Comparison of ENCODE assay signal across 26 cellular contexts in genomic region chr2:149315461-149315860, GRCh38. TPM values are rescaled to one million over a fixed set of nuclear protein-coding genes. Genes with fewer than 3 reads are reported as not detected.
"Had no signal": no experiment of that assay in that cellular context is flagged by ENCODE, and none has a peak within 500 bp of the region (broad histone marks: within the 10 kb centered on the region; RNA-seq: fewer than 3 reads in every experiment).

No MANE protein-coding gene starts in this region.

- H3K27me3 ChIP-seq: pancreas, testis had no signal

- H3K4me1 ChIP-seq: lower lobe of right lung, pancreas, prostate gland, testis, upper lobe of right lung had no signal

- H3K27ac ChIP-seq: left lung, lower lobe of right lung, pancreas, prostate gland, skin epidermis, stomach, testis, thyroid gland, transverse colon, upper lobe of right lung had no signal

- ATAC-seq: left colon; left lung; lower lobe of right lung; naive thymus-derived CD8-positive, alpha-beta T cell; pancreas; right cardiac atrium; sciatic nerve; stimulated activated naive B cell treated with anti-CD40 and anti-IgM and Interleukin-4, amounts not matched to agents 10 μg/mL and 1 μg/mL and 100 μg/mL, for 72 hours; stimulated activated naive CD8-positive, alpha-beta T cell treated with anti-CD3 and anti-CD28 coated beads, Interleukin-15, Interleukin-2, amounts not matched to agents 100 U/mL and 50 U/mL, for 24 hours; upper lobe of right lung had no signal

- H3K9me3 ChIP-seq: left lung, lower lobe of right lung, pancreas, prostate gland, testis, thyroid gland, transverse colon, upper lobe of right lung had no signal

- H3K4me3 ChIP-seq: left lung, lower lobe of right lung, pancreas, prostate gland, skin epidermis, stomach, testis, thyroid gland, transverse colon, upper lobe of right lung had no signal

- DNase-seq: immature natural killer cell; kidney; left colon; left lung; lower lobe of right lung; mammary epithelial cell; mesenchymal stem cell; naive thymus-derived CD8-positive, alpha-beta T cell; nucleus accumbens; pancreas; retina; right cardiac atrium; stimulated activated CD4-positive, alpha-beta T cell treated with anti-CD3 and anti-CD28 coated beads, Interleukin-12 subunit alpha, Interleukin-12 subunit beta, amount 100 ng/mL, for 4 hours; stimulated activated CD4-positive, alpha-beta T cell treated with anti-CD3 and anti-CD28 coated beads, Interleukin-15, amount 100 ng/mL, for 24 hours; stimulated activated CD4-positive, alpha-beta T cell treated with anti-CD3 and anti-CD28 coated beads, Interleukin-2, amount 100 ng/mL, for 24 hours; stimulated activated CD4-positive, alpha-beta T cell treated with anti-CD3 and anti-CD28 coated beads, Interleukin-4, amount 100 ng/mL, for 1 hour; stimulated activated naive B cell treated with anti-CD40 and anti-IgM and Interleukin-4, amounts not matched to agents 10 μg/mL and 1 μg/mL and 100 μg/mL, for 72 hours; stimulated activated naive CD8-positive, alpha-beta T cell treated with anti-CD3 and anti-CD28 coated beads, Interleukin-15, Interleukin-2, amounts not matched to agents 100 U/mL and 50 U/mL, for 24 hours; stomach; testis; thyroid gland; transverse colon; upper lobe of right lung had no signal

- H3K36me3 ChIP-seq: left lung, lower lobe of right lung, pancreas, prostate gland, stomach, thyroid gland, transverse colon, upper lobe of right lung had no signal

RNA-seq across cellular contexts. Expression of gene LYPD6, which starts 14.9 kb away (rescaled TPM):
- total RNA-seq: naive thymus-derived CD8-positive, alpha-beta T cell had no signal
- polyA plus RNA-seq: naive thymus-derived CD8-positive, alpha-beta T cell had no signal
